Comparison of ENCODE assay signal across 16 cellular contexts in the genomic region with DNA sequence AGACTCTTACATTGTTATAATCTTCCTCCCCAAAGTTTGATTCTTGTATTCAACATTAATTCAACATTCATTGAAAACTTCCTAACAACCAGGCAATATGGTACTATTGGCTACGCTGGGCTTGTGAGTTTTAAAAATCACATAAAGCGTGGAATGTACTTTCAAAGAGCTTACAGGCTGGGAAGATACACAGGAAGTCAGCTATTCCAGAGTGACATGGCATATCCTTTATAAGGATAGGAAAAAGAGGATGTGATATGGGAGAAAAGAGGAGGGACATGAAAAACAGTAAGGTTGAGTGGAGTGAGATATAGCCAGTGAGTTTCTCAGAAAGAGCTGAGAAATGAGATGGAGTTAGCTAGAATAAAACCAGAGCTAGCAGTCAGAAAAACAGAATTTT.
DNase-seq lines count a peak whose midpoint lies in the region; ATAC-seq and TF ChIP-seq lines count a peak whose summit lies in the region.
"Had no signal": no experiment of that assay in that cellular context is flagged by ENCODE, and none has a peak within 500 bp of the region (broad histone marks: within the 10 kb centered on the region; RNA-seq: fewer than 3 reads in every experiment).

No MANE protein-coding gene starts in this region.

- peak overlapping the region; percentile 35; the same call in 1 of the 2 replicates for H2AFZ ChIP-seq in GM23248

- H3K36me3 ChIP-seq in GM23248 (ENCODE audit: low read depth) (no peaks in the 10 kb centered on the region), SJCRH30 (no peaks in the 10 kb centered on the region), iPS-20b (ENCODE audit: insufficient read depth, low read depth, low read length) (no peaks in the 10 kb centered on the region), spleen (no peaks in the 10 kb centered on the region)
- H3K36me3 ChIP-seq: HAP-1, Peyer's patch had no signal

- no peak for TF ChIP-seq CTCF in spleen (IDR thresholded peaks at IDR 0.05 in 8 of 11, conservative IDR thresholded peaks at IDR 0.05 in 3 of 11)

- no peaks in the 10 kb centered on the region for H3K9me2 ChIP-seq in GM23248 (ENCODE audit: insufficient read depth)

- no peak for TF ChIP-seq POLR2A in spleen (IDR thresholded peaks at IDR 0.05)

- no peaks in the 10 kb centered on the region for H3K9me3 ChIP-seq in GM23248 (ENCODE audit: low read depth)
- peaks cover 16% of the 10 kb centered on the region for H3K9me3 ChIP-seq in SJCRH30 (replicated peaks)
- peaks cover 8% of the 10 kb centered on the region; the same call in 1 of the 2 replicates for H3K9me3 ChIP-seq in iPS-20b (ENCODE audit: insufficient read depth, low read depth, low read length)
- peaks cover 0 to 32% (median 15%) of the 10 kb centered on the region in 8 donors for H3K9me3 ChIP-seq in spleen
- H3K9me3 ChIP-seq: Peyer's patch had no signal

- no peak overlapping the region for H3K27ac ChIP-seq in GM23248
- H3K27ac ChIP-seq in SJCRH30 = peak overlapping the region; percentile 99; the same call in 1 of the 2 replicates
- no peak overlapping the region for H3K27ac ChIP-seq in iPS-20b (ENCODE audit: low read length)
- peak overlapping the region in 6 of 8 donors; percentile 86 to 93 (median 88) for H3K27ac ChIP-seq in spleen
- H3K27ac ChIP-seq: BLaER1 had no signal

- H3F3A ChIP-seq in GM23248 (ENCODE audit: insufficient read depth) = peaks cover 37% of the 10 kb centered on the region

- H3K4me2 ChIP-seq in GM23248 (ENCODE audit: unreplicated experiment) = no peak overlapping the region
- H3K4me2 ChIP-seq: BLaER1 had no signal

- intact Hi-C loops in spleen (cut with DNase I; ENCODE audit: low total_unique reads) = loop anchor here (2.0 kb wide), 1 partner anchor 105 kb away; no protein-coding TSS in a partner anchor

- 83% methylated on average over 2 of the region's 2 CpGs for WGBS in GM23248 (ENCODE audit: low coverage in 1 of 2, low lambda C conversion rate in 2 of 2, missing lambda C conversion rate in 2 of 2), 2 experiments
- 83 to 90% (median 87%) methylated on average over 2 of the region's 2 CpGs for WGBS in spleen, 5 donors

- in situ Hi-C loops in GM23248 (cut with MboI) = no loop called here

- H3K9ac ChIP-seq in GM23248 (no peak overlapping the region), iPS-20b (ENCODE audit: low read depth, low read length) (peak overlapping the region; percentile 4; the same call in 1 of the 2 replicates)
- H3K9ac ChIP-seq: BLaER1 had no signal

- H3K27me3 ChIP-seq in GM23248 (replicated peaks; ENCODE audit: insufficient read depth) = no peaks in the 10 kb centered on the region
- H3K27me3 ChIP-seq in SJCRH30 = no peaks in the 10 kb centered on the region
- no peaks in the 10 kb centered on the region for H3K27me3 ChIP-seq in iPS-20b (ENCODE audit: insufficient read depth, low read length)
- no peaks in the 10 kb centered on the region for H3K27me3 ChIP-seq in spleen (replicated peaks in 1 of 7)
- H3K27me3 ChIP-seq: BLaER1, Peyer's patch had no signal

- ATAC-seq in HG02870 (IDR thresholded peaks at IDR 0.05; ENCODE audit: unreplicated experiment) = no peak

- no peaks in the 10 kb centered on the region for H4K20me1 ChIP-seq in GM23248 (ENCODE audit: insufficient read depth)
- H4K20me1 ChIP-seq: BLaER1 had no signal

- DNase-seq in GM23248 = no peak
- DNase-seq in SJCRH30 = no peak
- no peak for DNase-seq in spleen
- DNase-seq in activated T-cell treated with anti-CD3 and anti-CD28 coated beads for 4 hours = no peak
- no peak for DNase-seq in dedifferentiated amniotic fluid mesenchymal stem cell (ENCODE audit: extremely low spot score)
- DNase-seq in germinal center (ENCODE audit: low spot score) = no peak
- DNase-seq: activated CD4-positive, alpha-beta T cell treated with anti-CD3 and anti-CD28 coated beads for 48 hours; DND-41; NCI-H2029 treated with DMSO at 0.1 percent for 48 hours; NCI-H526; occipital lobe; Peyer's patch had no signal

- H3K4me1 ChIP-seq in GM23248 (ENCODE audit: insufficient read depth) (peaks cover 33% of the 10 kb centered on the region), SJCRH30 (peaks cover 35% of the 10 kb centered on the region), iPS-20b (ENCODE audit: insufficient read depth, low read length) (peaks cover 30% of the 10 kb centered on the region), spleen (peaks cover 12 to 64% (median 41%) of the 10 kb centered on the region in 6 donors)

- H3K4me3 ChIP-seq in GM23248 (no peak overlapping the region), SJCRH30 (no peak overlapping the region), iPS-20b (ENCODE audit: low read length) (no peak overlapping the region), spleen (no peak overlapping the region)
- H3K4me3 ChIP-seq: BLaER1, HAP-1, Peyer's patch had no signal

- H3K79me2 ChIP-seq in GM23248 (ENCODE audit: insufficient read depth) = no peaks in the 10 kb centered on the region

Comparison
In these comparisons a context has a peak if more than half of its experiments do, and no peak if none do; other contexts are left out.
1. H3K27ac ChIP-seq: peak in SJCRH30 (single experiment) and spleen (6 of 8); none in GM23248 (single experiment) and iPS-20b (single experiment).